Comparison of ENCODE assay signal across 22 cellular contexts in the genomic region with DNA sequence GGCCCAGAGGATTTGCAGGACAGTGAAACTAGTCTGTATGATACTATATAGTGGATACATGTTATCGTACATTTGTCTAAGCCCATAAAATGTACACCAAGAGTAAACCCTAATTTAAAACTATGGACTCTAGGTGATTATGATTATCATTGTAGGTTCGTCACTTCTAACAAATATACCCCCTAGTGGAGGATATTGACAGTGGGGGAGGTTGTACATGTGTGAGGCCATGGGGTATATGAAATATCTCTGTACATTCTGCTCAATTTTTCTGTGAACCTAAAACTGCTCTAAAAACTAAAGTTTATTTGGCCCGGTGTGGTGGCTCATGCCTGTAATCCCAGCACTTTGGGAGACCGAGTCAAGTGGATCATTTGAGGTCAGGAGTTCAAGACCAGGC.
"Had no signal": no experiment of that assay in that cellular context is flagged by ENCODE, and none has a peak within 500 bp of the region (broad histone marks: within the 10 kb centered on the region; RNA-seq: fewer than 3 reads in every experiment).

No MANE protein-coding gene starts in this region.

- H3K36me3 ChIP-seq: left ventricle myocardium inferior, lower lobe of right lung, neural progenitor cell, ovary, stomach, thoracic aorta, transverse colon had no signal

- H2AFZ ChIP-seq: neural progenitor cell had no signal

- H3K4me3 ChIP-seq: dorsolateral prefrontal cortex, left ventricle myocardium inferior, lower lobe of right lung, neural progenitor cell, ovary, stomach, thoracic aorta, transverse colon had no signal

- H3K9ac ChIP-seq: neural progenitor cell had no signal

- ATAC-seq: esophagus mucosa; lower lobe of right lung; natural killer cell treated with Interleukin-12 subunit alpha and Interleukin-12 subunit beta and Interleukin-15 and Interleukin-18, amount 100 ng/mL, for 72 hours; right cardiac atrium had no signal

- H3K9me3 ChIP-seq: left ventricle myocardium inferior, lower lobe of right lung, ovary, stomach, thoracic aorta, transverse colon had no signal

- DNase-seq: cortex of kidney; dorsolateral prefrontal cortex; effector memory CD4-positive, alpha-beta T cell; islet precursor cell; left ventricle myocardium inferior; lower lobe of right lung; midbrain; nucleus accumbens; ovary; right cardiac atrium; small intestine; stimulated activated CD4-positive, alpha-beta T cell treated with anti-CD3 and anti-CD28 coated beads, Interleukin-12 subunit alpha, Interleukin-12 subunit beta, amount 100 ng/mL, for 4 hours; stimulated activated naive CD4-positive, alpha-beta T cell; stomach; substantia nigra; transverse colon had no signal

- H3K27me3 ChIP-seq: dorsolateral prefrontal cortex, neural progenitor cell, ovary, stomach, transverse colon had no signal

- H3K4me1 ChIP-seq: neural progenitor cell had no signal

- H3K4me2 ChIP-seq: neural progenitor cell had no signal

- FAIRE-seq: endometrium, frontal cortex, small intestine had no signal

- H3K27ac ChIP-seq: dorsolateral prefrontal cortex, left ventricle myocardium inferior, lower lobe of right lung, neural progenitor cell, ovary, stomach, thoracic aorta, transverse colon had no signal
